In the genomic region with DNA sequence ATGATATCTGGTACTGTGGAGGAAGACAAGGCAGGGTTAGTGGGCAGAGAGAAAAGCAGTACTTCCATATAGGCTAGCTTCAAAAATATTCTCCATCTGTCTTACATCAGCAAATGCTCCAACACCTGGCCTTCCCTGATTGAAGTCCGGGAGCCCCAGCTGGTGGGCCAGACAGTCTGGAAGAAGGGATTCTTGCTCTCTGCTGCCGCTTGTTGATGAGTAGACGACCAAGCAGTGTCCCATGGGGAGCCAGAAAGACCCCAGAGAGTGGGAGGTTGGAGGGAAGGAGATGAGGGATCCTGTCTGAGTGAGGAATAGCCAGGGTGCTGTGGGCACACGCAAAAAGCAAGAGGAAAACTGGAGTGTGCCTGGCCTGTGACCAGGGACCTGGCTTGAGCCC, we compare ENCODE assay signal across 1 cellular context.
TF ChIP-seq lines count a peak whose summit lies in the region.

No MANE protein-coding gene starts in this region.

TF ChIP-seq in K562, 482 proteins besides CTCF, POLR2A, EP300 and RAD21 (continued from another document):
- TF ChIP-seq, protein P1, sequence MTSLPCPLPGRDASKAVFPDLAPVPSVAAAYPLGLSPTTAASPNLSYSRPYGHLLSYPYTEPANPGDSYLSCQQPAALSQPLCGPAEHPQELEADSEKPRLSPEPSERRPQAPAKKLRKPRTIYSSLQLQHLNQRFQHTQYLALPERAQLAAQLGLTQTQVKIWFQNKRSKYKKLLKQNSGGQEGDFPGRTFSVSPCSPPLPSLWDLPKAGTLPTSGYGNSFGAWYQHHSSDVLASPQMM (CRISPR knock-in tag; IDR thresholded peaks at IDR 0.05): no peak
- TF ChIP-seq ZKSCAN8 (CRISPR knock-in tag; IDR thresholded peaks at IDR 0.05) (no peak), NR2F6 (CRISPR knock-in tag; IDR thresholded peaks at IDR 0.05) (no peak), SAFB2 (IDR thresholded peaks at IDR 0.05; ENCODE audit: borderline replicate concordance, low read depth, low read length, severe bottlenecking) (no peak), ZNF224 (CRISPR knock-in tag; IDR thresholded peaks at IDR 0.05) (no peak), NONO (IDR thresholded peaks at IDR 0.05; ENCODE audit: low read depth in 2 of 2, low read length in 1 of 2) (no peak), JUN (IDR thresholded peaks at IDR 0.05; ENCODE audit: borderline replicate concordance, low read depth, low read length) (no peak), JUN (CRISPR knock-in tag; IDR thresholded peaks at IDR 0.05; ENCODE audit: borderline replicate concordance) (no peak), ZNF134 (CRISPR knock-in tag; conservative IDR thresholded peaks at IDR 0.05) (no peak), HMGN3 (IDR thresholded peaks at IDR 0.05; ENCODE audit: borderline replicate concordance, extremely low read depth, insufficient read length, low read depth, low read length) (no peak), HDAC8 (tag; IDR thresholded peaks at IDR 0.05) (no peak), MAZ (CRISPR knock-in tag; conservative IDR thresholded peaks at IDR 0.05 in 1 of 2, IDR thresholded peaks at IDR 0.05 in 1 of 2) (no peak), ZNF584 (CRISPR knock-in tag; IDR thresholded peaks at IDR 0.05; ENCODE audit: low read depth) (no peak), KLF13 (tag; IDR thresholded peaks at IDR 0.05; ENCODE audit: borderline replicate concordance, low read depth) (no peak), MED1 (CRISPR knock-in tag; IDR thresholded peaks at IDR 0.05; ENCODE audit: borderline replicate concordance) (no peak), ZNF717 (CRISPR knock-in tag; IDR thresholded peaks at IDR 0.05) (no peak)
- TF ChIP-seq, protein P2, sequence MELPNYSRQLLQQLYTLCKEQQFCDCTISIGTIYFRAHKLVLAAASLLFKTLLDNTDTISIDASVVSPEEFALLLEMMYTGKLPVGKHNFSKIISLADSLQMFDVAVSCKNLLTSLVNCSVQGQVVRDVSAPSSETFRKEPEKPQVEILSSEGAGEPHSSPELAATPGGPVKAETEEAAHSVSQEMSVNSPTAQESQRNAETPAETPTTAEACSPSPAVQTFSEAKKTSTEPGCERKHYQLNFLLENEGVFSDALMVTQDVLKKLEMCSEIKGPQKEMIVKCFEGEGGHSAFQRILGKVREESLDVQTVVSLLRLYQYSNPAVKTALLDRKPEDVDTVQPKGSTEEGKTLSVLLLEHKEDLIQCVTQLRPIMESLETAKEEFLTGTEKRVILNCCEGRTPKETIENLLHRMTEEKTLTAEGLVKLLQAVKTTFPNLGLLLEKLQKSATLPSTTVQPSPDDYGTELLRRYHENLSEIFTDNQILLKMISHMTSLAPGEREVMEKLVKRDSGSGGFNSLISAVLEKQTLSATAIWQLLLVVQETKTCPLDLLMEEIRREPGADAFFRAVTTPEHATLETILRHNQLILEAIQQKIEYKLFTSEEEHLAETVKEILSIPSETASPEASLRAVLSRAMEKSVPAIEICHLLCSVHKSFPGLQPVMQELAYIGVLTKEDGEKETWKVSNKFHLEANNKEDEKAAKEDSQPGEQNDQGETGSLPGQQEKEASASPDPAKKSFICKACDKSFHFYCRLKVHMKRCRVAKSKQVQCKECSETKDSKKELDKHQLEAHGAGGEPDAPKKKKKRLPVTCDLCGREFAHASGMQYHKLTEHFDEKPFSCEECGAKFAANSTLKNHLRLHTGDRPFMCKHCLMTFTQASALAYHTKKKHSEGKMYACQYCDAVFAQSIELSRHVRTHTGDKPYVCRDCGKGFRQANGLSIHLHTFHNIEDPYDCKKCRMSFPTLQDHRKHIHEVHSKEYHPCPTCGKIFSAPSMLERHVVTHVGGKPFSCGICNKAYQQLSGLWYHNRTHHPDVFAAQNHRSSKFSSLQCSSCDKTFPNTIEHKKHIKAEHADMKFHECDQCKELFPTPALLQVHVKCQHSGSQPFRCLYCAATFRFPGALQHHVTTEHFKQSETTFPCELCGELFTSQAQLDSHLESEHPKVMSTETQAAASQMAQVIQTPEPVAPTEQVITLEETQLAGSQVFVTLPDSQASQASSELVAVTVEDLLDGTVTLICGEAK (IDR thresholded peaks at IDR 0.05): no peak
- TF ChIP-seq, protein P2 (CRISPR knock-in tag; IDR thresholded peaks at IDR 0.05): no peak
